ENCODE assay signal across 17 cellular contexts in genomic region chr5:61048534-61048933, GRCh38.
DNase-seq lines count a peak whose midpoint lies in the region; ATAC-seq, FAIRE-seq and TF ChIP-seq lines count a peak whose summit lies in the region.
"Had no signal": no experiment of that assay in that cellular context is flagged by ENCODE, and none has a peak within 500 bp of the region (broad histone marks: within the 10 kb centered on the region; RNA-seq: fewer than 3 reads in every experiment).

No MANE protein-coding gene starts in this region.

- WGBS in adrenal gland, 4 donors, result 0 to 54% (median 42%) methylated on average over 1 of the region's 1 CpG

- peaks cover 3 to 6% of the 10 kb centered on the region in 2 donors for H3K4me1 ChIP-seq in adrenal gland (replicated peaks in 1 of 2)
- H3K4me1 ChIP-seq: heart right ventricle had no signal

- intact Hi-C loops in activated CD4-positive, alpha-beta memory T cell treated with anti-CD3 and anti-CD28 coated beads for 36 hours (cut with micrococcal nuclease), result no loop called here
- intact Hi-C loops in adrenal gland (cut with DNase I), result no loop called here

- peaks cover 15% of the 10 kb centered on the region for H3K36me3 Mint-ChIP-seq in activated naive CD8-positive, alpha-beta T cell treated with anti-CD3 and anti-CD28 coated beads, Interleukin-2, amount 50 U/mL, for 24 hours (ENCODE audit: low read depth)
- peaks cover 28% of the 10 kb centered on the region for H3K36me3 Mint-ChIP-seq in activated naive CD8-positive, alpha-beta T cell treated with anti-CD3 and anti-CD28 coated beads for 36 hours
- H3K36me3 Mint-ChIP-seq in activated CD4-positive, alpha-beta memory T cell treated with anti-CD3 and anti-CD28 coated beads for 36 hours, result peaks cover 17% of the 10 kb centered on the region

- peaks cover 7% of the 10 kb centered on the region for H3K9me3 Mint-ChIP-seq in activated naive CD8-positive, alpha-beta T cell treated with anti-CD3 and anti-CD28 coated beads, Interleukin-2, amount 50 U/mL, for 24 hours
- peaks cover 11% of the 10 kb centered on the region for H3K9me3 Mint-ChIP-seq in activated naive CD8-positive, alpha-beta T cell treated with anti-CD3 and anti-CD28 coated beads for 36 hours
- H3K9me3 Mint-ChIP-seq in activated CD4-positive, alpha-beta memory T cell treated with anti-CD3 and anti-CD28 coated beads for 36 hours, result peaks cover 6% of the 10 kb centered on the region

- H3K4me3 ChIP-seq in adrenal gland, result no peak overlapping the region
- H3K4me3 ChIP-seq: heart right ventricle had no signal

- no peak for TF ChIP-seq CTCF in adrenal gland (IDR thresholded peaks at IDR 0.05)

- no peak for TF ChIP-seq POLR2A in adrenal gland (IDR thresholded peaks at IDR 0.05)

- no peak for DNase-seq in activated naive CD8-positive, alpha-beta T cell treated with anti-CD3 and anti-CD28 coated beads, Interleukin-2, amount 50 U/mL, for 24 hours
- no peak for DNase-seq in activated naive CD8-positive, alpha-beta T cell treated with anti-CD3 and anti-CD28 coated beads for 36 hours
- DNase-seq in fibroblast of peridontal ligament (ENCODE audit: extremely low read depth), result peak; percentile 64
- peak; percentile 7 for DNase-seq in urothelium cell line (ENCODE audit: low spot score)
- no peak for DNase-seq in amygdala (lab: John Stamatoyannopoulos, UW)
- no peak for DNase-seq in activated CD4-positive, alpha-beta memory T cell treated with anti-CD3 and anti-CD28 coated beads for 36 hours
- no peak for DNase-seq in adrenal gland
- DNase-seq: activated naive CD4-positive, alpha-beta T cell; dermis blood vessel endothelial cell; DMS53; heart right ventricle; KBM-7; left ventricle myocardium superior; NCI-H2107; trophoblast cell had no signal

- no peaks in the 10 kb centered on the region for H3K27me3 ChIP-seq in adrenal gland
- H3K27me3 ChIP-seq: heart right ventricle had no signal

- no peak overlapping the region for H3K27ac ChIP-seq in adrenal gland
- H3K27ac ChIP-seq: heart right ventricle had no signal

- peak overlapping the region; percentile 49 for H3K27ac Mint-ChIP-seq in activated naive CD8-positive, alpha-beta T cell treated with anti-CD3 and anti-CD28 coated beads, Interleukin-2, amount 50 U/mL, for 24 hours
- no peak overlapping the region for H3K27ac Mint-ChIP-seq in activated naive CD8-positive, alpha-beta T cell treated with anti-CD3 and anti-CD28 coated beads for 36 hours
- no peak overlapping the region for H3K27ac Mint-ChIP-seq in activated CD4-positive, alpha-beta memory T cell treated with anti-CD3 and anti-CD28 coated beads for 36 hours

- H3K27me3 Mint-ChIP-seq in activated naive CD8-positive, alpha-beta T cell treated with anti-CD3 and anti-CD28 coated beads, Interleukin-2, amount 50 U/mL, for 24 hours, result no peaks in the 10 kb centered on the region
- no peaks in the 10 kb centered on the region for H3K27me3 Mint-ChIP-seq in activated naive CD8-positive, alpha-beta T cell treated with anti-CD3 and anti-CD28 coated beads for 36 hours
- no peaks in the 10 kb centered on the region for H3K27me3 Mint-ChIP-seq in activated CD4-positive, alpha-beta memory T cell treated with anti-CD3 and anti-CD28 coated beads for 36 hours

- peaks cover 30% of the 10 kb centered on the region for H3K4me1 Mint-ChIP-seq in activated naive CD8-positive, alpha-beta T cell treated with anti-CD3 and anti-CD28 coated beads, Interleukin-2, amount 50 U/mL, for 24 hours
- peaks cover 11% of the 10 kb centered on the region for H3K4me1 Mint-ChIP-seq in activated naive CD8-positive, alpha-beta T cell treated with anti-CD3 and anti-CD28 coated beads for 36 hours
- H3K4me1 Mint-ChIP-seq in activated CD4-positive, alpha-beta memory T cell treated with anti-CD3 and anti-CD28 coated beads for 36 hours (ENCODE audit: low read depth), result peaks cover 9% of the 10 kb centered on the region

- H3K36me3 ChIP-seq in adrenal gland (replicated peaks in 1 of 2), result no peaks in the 10 kb centered on the region
- H3K36me3 ChIP-seq: heart right ventricle had no signal

- POLR2A ChIA-PET in activated CD4-positive, alpha-beta memory T cell treated with anti-CD3 and anti-CD28 coated beads for 36 hours (lab: Charles Lee), result no interaction called here

- peak; percentile 85 for ATAC-seq in activated naive CD8-positive, alpha-beta T cell treated with anti-CD3 and anti-CD28 coated beads, Interleukin-2, amount 50 U/mL, for 24 hours
- peak; percentile 31; the same call in 1 of the 3 replicates for ATAC-seq in SK-N-SH treated with all-trans-retinoic acid at 6 μM for 48 hours
- ATAC-seq: heart right ventricle, left ventricle myocardium superior had no signal

- CTCF ChIA-PET in activated CD4-positive, alpha-beta memory T cell treated with anti-CD3 and anti-CD28 coated beads for 36 hours (lab: Charles Lee), result no interaction called here

- no peak for FAIRE-seq in urothelium cell line (lab: Jason Lieb, UNC)

- no peak overlapping the region for H3K4me3 Mint-ChIP-seq in activated naive CD8-positive, alpha-beta T cell treated with anti-CD3 and anti-CD28 coated beads, Interleukin-2, amount 50 U/mL, for 24 hours
- no peak overlapping the region for H3K4me3 Mint-ChIP-seq in activated naive CD8-positive, alpha-beta T cell treated with anti-CD3 and anti-CD28 coated beads for 36 hours
- no peak overlapping the region for H3K4me3 Mint-ChIP-seq in activated CD4-positive, alpha-beta memory T cell treated with anti-CD3 and anti-CD28 coated beads for 36 hours
- H3K4me3 Mint-ChIP-seq: neural crest cell had no signal

- H3K9me3 ChIP-seq in adrenal gland (replicated peaks in 1 of 3), result peaks cover 0 to 7% (median 0%) of the 10 kb centered on the region in 3 donors

TF ChIP-seq in SK-N-SH treated with all-trans-retinoic acid at 6 μM for 48 hours, 23 proteins besides CTCF, POLR2A, EP300 and RAD21 (continues in another document):
- TF ChIP-seq TSHZ2 (CRISPR knock-in tag; IDR thresholded peaks at IDR 0.05), result no peak
- TF ChIP-seq ZFP30 (CRISPR knock-in tag; IDR thresholded peaks at IDR 0.05), result no peak
- no peak for TF ChIP-seq BACH2 (CRISPR knock-in tag; IDR thresholded peaks at IDR 0.05; ENCODE audit: borderline replicate concordance)
- TF ChIP-seq TOX (CRISPR knock-in tag; IDR thresholded peaks at IDR 0.05; ENCODE audit: borderline replicate concordance), result no peak
- TF ChIP-seq ZNF70 (CRISPR knock-in tag; IDR thresholded peaks at IDR 0.05), result no peak
- TF ChIP-seq ESRRG (CRISPR knock-in tag; IDR thresholded peaks at IDR 0.05), result no peak
- no peak for TF ChIP-seq ZNF565 (CRISPR knock-in tag; conservative IDR thresholded peaks at IDR 0.05; ENCODE audit: low read depth)
- no peak for TF ChIP-seq RARB (CRISPR knock-in tag; IDR thresholded peaks at IDR 0.05)
- no peak for TF ChIP-seq ARNTL (CRISPR knock-in tag; IDR thresholded peaks at IDR 0.05; ENCODE audit: borderline replicate concordance, low read depth)
- no peak for TF ChIP-seq GLIS3 (CRISPR knock-in tag; IDR thresholded peaks at IDR 0.05)
- no peak for TF ChIP-seq CREB5 (CRISPR knock-in tag; IDR thresholded peaks at IDR 0.05; ENCODE audit: low read depth)
- no peak for TF ChIP-seq PATZ1 (CRISPR knock-in tag; IDR thresholded peaks at IDR 0.05; ENCODE audit: borderline replicate concordance)
- no peak for TF ChIP-seq CSDC2 (CRISPR knock-in tag; IDR thresholded peaks at IDR 0.05)

Comparison
In these comparisons a context has a peak if more than half of its experiments do, and no peak if none do; other contexts are left out.
1. DNase-seq: peak in fibroblast of peridontal ligament (single experiment) and urothelium cell line (single experiment); none in activated naive CD8-positive, alpha-beta T cell treated with anti-CD3 and anti-CD28 coated beads, Interleukin-2, amount 50 U/mL, for 24 hours (single experiment), activated naive CD8-positive, alpha-beta T cell treated with anti-CD3 and anti-CD28 coated beads for 36 hours (single experiment), amygdala (0 of 56), activated CD4-positive, alpha-beta memory T cell treated with anti-CD3 and anti-CD28 coated beads for 36 hours (single experiment) and adrenal gland (0 of 7).